17 cellular contexts compared by ENCODE assay signal in the genomic region with DNA sequence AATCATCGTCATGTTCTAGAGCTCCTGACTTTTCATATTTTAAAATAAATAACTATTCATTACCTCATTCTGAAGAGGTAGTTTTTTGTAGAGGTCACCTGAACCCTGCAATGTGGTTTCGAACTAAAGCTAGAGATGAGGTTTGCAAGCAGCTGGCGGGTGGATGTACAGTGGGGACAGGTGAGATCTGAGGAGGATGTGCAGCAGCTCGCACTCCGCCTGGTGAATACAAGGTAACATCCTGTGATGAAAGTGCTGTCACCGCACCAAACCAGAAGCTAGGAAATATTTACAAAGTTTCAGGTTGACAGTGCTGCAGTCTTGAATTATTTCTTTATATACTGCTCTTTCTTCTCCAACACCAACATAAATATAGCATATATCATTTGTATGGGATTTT. TPM values are rescaled to one million over a fixed set of nuclear protein-coding genes. Genes with fewer than 3 reads are reported as not detected.
DNase-seq lines count a peak whose midpoint lies in the region; ATAC-seq and TF ChIP-seq lines count a peak whose summit lies in the region.
"Had no signal": no experiment of that assay in that cellular context is flagged by ENCODE, and none has a peak within 500 bp of the region (broad histone marks: within the 10 kb centered on the region; RNA-seq: fewer than 3 reads in every experiment).

No MANE protein-coding gene starts in this region.

- peak overlapping the region; percentile 51 for H3K27ac ChIP-seq in CD4-positive, alpha-beta T cell (ENCODE audit: low read depth, low read length)
- H3K27ac ChIP-seq in mesenchymal stem cell (ENCODE audit: low read length, poor library complexity, severe bottlenecking) (no peak overlapping the region), tibial nerve (no peak overlapping the region)
- H3K27ac ChIP-seq: gastrocnemius medialis, lower lobe of right lung, uterus had no signal

- H3K9me3 ChIP-seq in CD4-positive, alpha-beta T cell (ENCODE audit: control insufficient read depth, low read length): no peaks in the 10 kb centered on the region
- H3K9me3 ChIP-seq in mesenchymal stem cell (ENCODE audit: control insufficient read depth, low read length) (no peaks in the 10 kb centered on the region), tibial nerve (no peaks in the 10 kb centered on the region)
- H3K9me3 ChIP-seq: gastrocnemius medialis, lower lobe of right lung, uterus had no signal

- no peak for TF ChIP-seq POLR2A in tibial nerve (IDR thresholded peaks at IDR 0.05)

- H3K4me1 ChIP-seq in mesenchymal stem cell (ENCODE audit: control insufficient read depth, insufficient read depth, low read depth, low read length): peaks cover 3% of the 10 kb centered on the region
- no peaks in the 10 kb centered on the region for H3K4me1 ChIP-seq in tibial nerve
- H3K4me1 ChIP-seq: gastrocnemius medialis, uterus had no signal

- peaks cover 24% of the 10 kb centered on the region for H3K4me1 Mint-ChIP-seq in CD4-positive, alpha-beta T cell (ENCODE audit: low read depth)
- peaks cover 8% of the 10 kb centered on the region for H3K4me1 Mint-ChIP-seq in activated T-helper 17 cell treated with anti-CD3 and anti-CD28 coated beads, Interleukin-2, amount 50 U/mL, for 72 hours

- peak overlapping the region; percentile 88 for H3K27ac Mint-ChIP-seq in CD4-positive, alpha-beta T cell
- peak overlapping the region; percentile 13 for H3K27ac Mint-ChIP-seq in activated T-helper 17 cell treated with anti-CD3 and anti-CD28 coated beads, Interleukin-2, amount 50 U/mL, for 72 hours
- H3K27ac Mint-ChIP-seq: nephron progenitor cell; stimulated activated memory B cell treated with anti-CD40 and anti-IgM and Interleukin-4, amounts not matched to agents 10 μg/mL and 1 μg/mL and 100 μg/mL, for 72 hours had no signal

- H2BK15ac ChIP-seq in mesenchymal stem cell (ENCODE audit: low read depth, poor library complexity, severe bottlenecking): no peak overlapping the region

- H3K36me3 Mint-ChIP-seq in CD4-positive, alpha-beta T cell (ENCODE audit: low read depth): no peaks in the 10 kb centered on the region
- peaks cover 11% of the 10 kb centered on the region for H3K36me3 Mint-ChIP-seq in activated T-helper 17 cell treated with anti-CD3 and anti-CD28 coated beads, Interleukin-2, amount 50 U/mL, for 72 hours (ENCODE audit: low read depth)

- no peak overlapping the region for H3K4me2 ChIP-seq in mesenchymal stem cell (ENCODE audit: low read length, poor library complexity, severe bottlenecking)

- peaks cover 0 to 23% of the 10 kb centered on the region in 2 experiments for H3K36me3 ChIP-seq in mesenchymal stem cell (ENCODE audit: control insufficient read depth in 1 of 2, insufficient read depth in 2 of 2, low read depth in 1 of 2, low read length in 2 of 2)
- peaks cover 0 to 20% (median 0%) of the 10 kb centered on the region in 3 donors for H3K36me3 ChIP-seq in tibial nerve
- H3K36me3 ChIP-seq: gastrocnemius medialis, uterus had no signal

- WGBS in mesenchymal stem cell: 100% methylated on average over 4 of the region's 6 CpGs
- 96 to 97% methylated on average over 6 of the region's 6 CpGs for WGBS in tibial nerve, 2 donors

- no peak overlapping the region for H4K8ac ChIP-seq in mesenchymal stem cell (ENCODE audit: low read length)

- no peak overlapping the region for H3K9ac ChIP-seq in mesenchymal stem cell (ENCODE audit: low read length)

- peak overlapping the region; percentile 75 for H2AK5ac ChIP-seq in mesenchymal stem cell (ENCODE audit: low read length, severe bottlenecking)

- intact Hi-C loops in CD4-positive, alpha-beta T cell (cut with DNase I, micrococcal nuclease): loop anchor here in 1 of 2 experiments (10.0 kb wide), 2 partner anchors 202 to 812 kb away; partner anchors contain the start of gene BRAF

- no peak overlapping the region for H3K14ac ChIP-seq in mesenchymal stem cell (ENCODE audit: low read length in 2 of 2)

- no peak overlapping the region for H2AFZ ChIP-seq in mesenchymal stem cell (ENCODE audit: low read depth, low read length)

- H2BK120ac ChIP-seq in mesenchymal stem cell (ENCODE audit: low read depth, low read length): no peak overlapping the region

- TF ChIP-seq CTCF in CD4-positive, alpha-beta T cell (IDR thresholded peaks at IDR 0.05): no peak
- no peak for TF ChIP-seq CTCF in tibial nerve (IDR thresholded peaks at IDR 0.05)

- CTCF ChIA-PET in CD4-positive, alpha-beta T cell (lab: Charles Lee): interaction anchor here (2.9 kb wide), 1 partner anchor 11 kb away, joined by 7 read pairs; no protein-coding TSS in a partner anchor

- H3K4ac ChIP-seq in mesenchymal stem cell (ENCODE audit: low read depth in 1 of 2, low read length in 2 of 2): no peak overlapping the region

- peak; percentile 93 for ATAC-seq in CD4-positive, alpha-beta T cell (ENCODE audit: poor library complexity)
- ATAC-seq in activated T-helper 17 cell treated with anti-CD3 and anti-CD28 coated beads, Interleukin-2, amount 50 U/mL, for 72 hours (replicated peaks): peak; percentile 72
- no peak for ATAC-seq in GM19455 (IDR thresholded peaks at IDR 0.05; ENCODE audit: unreplicated experiment)
- ATAC-seq in HG03565 (IDR thresholded peaks at IDR 0.05; ENCODE audit: unreplicated experiment): no peak
- ATAC-seq: gastrocnemius medialis; stimulated activated memory B cell treated with anti-CD40 and anti-IgM and Interleukin-4, amounts not matched to agents 10 μg/mL and 1 μg/mL and 100 μg/mL, for 72 hours had no signal

- peaks cover 9% of the 10 kb centered on the region for H3K79me1 ChIP-seq in mesenchymal stem cell (replicated peaks; ENCODE audit: low read length, poor library complexity, severe bottlenecking)

- no peak overlapping the region for H2BK5ac ChIP-seq in mesenchymal stem cell (ENCODE audit: low read depth, low read length, poor library complexity, severe bottlenecking)

- H3K9me3 Mint-ChIP-seq in CD4-positive, alpha-beta T cell: no peaks in the 10 kb centered on the region
- H3K9me3 Mint-ChIP-seq in activated T-helper 17 cell treated with anti-CD3 and anti-CD28 coated beads, Interleukin-2, amount 50 U/mL, for 72 hours: no peaks in the 10 kb centered on the region
- H3K9me3 Mint-ChIP-seq: nephron progenitor cell; stimulated activated memory B cell treated with anti-CD40 and anti-IgM and Interleukin-4, amounts not matched to agents 10 μg/mL and 1 μg/mL and 100 μg/mL, for 72 hours had no signal

- no peak overlapping the region for H3K18ac ChIP-seq in mesenchymal stem cell (ENCODE audit: low read depth in 1 of 2, low read length in 2 of 2)

- TF ChIP-seq EP300 in tibial nerve (IDR thresholded peaks at IDR 0.05): no peak

- no peaks in the 10 kb centered on the region for H3K27me3 Mint-ChIP-seq in CD4-positive, alpha-beta T cell
- no peaks in the 10 kb centered on the region for H3K27me3 Mint-ChIP-seq in activated T-helper 17 cell treated with anti-CD3 and anti-CD28 coated beads, Interleukin-2, amount 50 U/mL, for 72 hours
- H3K27me3 Mint-ChIP-seq: stimulated activated memory B cell treated with anti-CD40 and anti-IgM and Interleukin-4, amounts not matched to agents 10 μg/mL and 1 μg/mL and 100 μg/mL, for 72 hours had no signal

- no peak overlapping the region for H3K23ac ChIP-seq in mesenchymal stem cell (ENCODE audit: low read length in 2 of 2)

- no peak overlapping the region for H2BK12ac ChIP-seq in mesenchymal stem cell (ENCODE audit: low read length in 2 of 2)

- POLR2A ChIA-PET in CD4-positive, alpha-beta T cell (lab: Charles Lee): interaction anchor here (0.8 to 3.1 kb wide), 9 partner anchors 10 to 546 kb away, joined by 3 to 20 read pairs (median 7); partner anchors contain the start of genes ADCK2, KDM7A, MRPS33 and NDUFB2

- no peaks in the 10 kb centered on the region for H3K27me3 ChIP-seq in CD4-positive, alpha-beta T cell (ENCODE audit: control insufficient read depth, insufficient read depth, low read length)
- H3K27me3 ChIP-seq in mesenchymal stem cell (ENCODE audit: control insufficient read depth in 1 of 2, insufficient read depth in 1 of 2, low read length in 2 of 2) (no peaks in the 10 kb centered on the region), tibial nerve (no peaks in the 10 kb centered on the region)
- H3K27me3 ChIP-seq: gastrocnemius medialis, uterus had no signal

- peak; percentile 16 to 57 (median 44) for DNase-seq in CD4-positive, alpha-beta T cell
- DNase-seq in activated CD4-positive, alpha-beta T cell treated with anti-CD3 and anti-CD28 coated beads for 48 hours: peak; percentile 54
- DNase-seq in mesenchymal stem cell: no peak
- DNase-seq in SKM-1 (lab: John Stamatoyannopoulos, UW; ENCODE audit: unreplicated experiment): no peak
- DNase-seq in tibial nerve (ENCODE audit: low spot score in 2 of 2): no peak
- DNase-seq: DMS53, gastrocnemius medialis, lower lobe of right lung, NCI-H1930, NCI-H510A treated with DMSO at 0.1 percent for 48 hours, nephron progenitor cell, SIG-M5, uterus had no signal

- H3K4me3 Mint-ChIP-seq in CD4-positive, alpha-beta T cell: peak overlapping the region; percentile 56
- H3K4me3 Mint-ChIP-seq in activated T-helper 17 cell treated with anti-CD3 and anti-CD28 coated beads, Interleukin-2, amount 50 U/mL, for 72 hours: no peak overlapping the region
- H3K4me3 Mint-ChIP-seq: nephron progenitor cell; stimulated activated memory B cell treated with anti-CD40 and anti-IgM and Interleukin-4, amounts not matched to agents 10 μg/mL and 1 μg/mL and 100 μg/mL, for 72 hours had no signal

- H3K4me3 ChIP-seq in mesenchymal stem cell (ENCODE audit: insufficient read depth in 1 of 2, low read depth in 1 of 2, low read length in 2 of 2): no peak overlapping the region
- no peak overlapping the region for H3K4me3 ChIP-seq in tibial nerve
- H3K4me3 ChIP-seq: gastrocnemius medialis, lower lobe of right lung, uterus had no signal

- H4K91ac ChIP-seq in mesenchymal stem cell (ENCODE audit: low read length): no peak overlapping the region

RNA-seq across cellular contexts. Expression of gene NDUFB2, which starts 26.5 kb away (rescaled TPM):
- 10 to 100 TPM; 73.7 to 84.4 TPM for total RNA-seq in CD4-positive, alpha-beta T cell
- total RNA-seq in activated T-helper 17 cell treated with anti-CD3 and anti-CD28 coated beads, Interleukin-2, amount 50 U/mL, for 72 hours: 100 to 1,000 TPM in 1 of 2 donors, 10 to 100 TPM in 1; 92.7 to 215 TPM
- polyA plus RNA-seq in mesenchymal stem cell (2013, experiment 1 of 2): 478 TPM
- polyA plus RNA-seq in mesenchymal stem cell (2013, experiment 2 of 2): 487 TPM
- 100 to 1,000 TPM; 122 to 288 (median 162) TPM for total RNA-seq in tibial nerve

RNA-seq across cellular contexts. Expression of gene ADCK2, which starts 50.3 kb away (rescaled TPM):
- total RNA-seq in CD4-positive, alpha-beta T cell: 10 to 100 TPM; 14.8 to 15.7 TPM
- total RNA-seq in activated T-helper 17 cell treated with anti-CD3 and anti-CD28 coated beads, Interleukin-2, amount 50 U/mL, for 72 hours: 10 to 100 TPM; 16.6 to 28.4 TPM
- polyA plus RNA-seq in mesenchymal stem cell (2013, experiment 1 of 2): 4.1 TPM
- polyA plus RNA-seq in mesenchymal stem cell (2013, experiment 2 of 2): 4.2 TPM
- total RNA-seq in tibial nerve: 10 to 100 TPM; 20.7 to 34.5 (median 26.7) TPM

Comparison
In these comparisons a context has a peak if more than half of its experiments do, and no peak if none do; other contexts are left out.
1. ATAC-seq: peak in CD4-positive, alpha-beta T cell (single experiment) and activated T-helper 17 cell treated with anti-CD3 and anti-CD28 coated beads, Interleukin-2, amount 50 U/mL, for 72 hours (single experiment); none in GM19455 (single experiment) and HG03565 (single experiment).
2. DNase-seq: peak in CD4-positive, alpha-beta T cell (10 of 10) and activated CD4-positive, alpha-beta T cell treated with anti-CD3 and anti-CD28 coated beads for 48 hours (single experiment); none in mesenchymal stem cell (single experiment), SKM-1 (single experiment) and tibial nerve (0 of 2).